ENCODE assay signal across 11 cellular contexts in the genomic region with DNA sequence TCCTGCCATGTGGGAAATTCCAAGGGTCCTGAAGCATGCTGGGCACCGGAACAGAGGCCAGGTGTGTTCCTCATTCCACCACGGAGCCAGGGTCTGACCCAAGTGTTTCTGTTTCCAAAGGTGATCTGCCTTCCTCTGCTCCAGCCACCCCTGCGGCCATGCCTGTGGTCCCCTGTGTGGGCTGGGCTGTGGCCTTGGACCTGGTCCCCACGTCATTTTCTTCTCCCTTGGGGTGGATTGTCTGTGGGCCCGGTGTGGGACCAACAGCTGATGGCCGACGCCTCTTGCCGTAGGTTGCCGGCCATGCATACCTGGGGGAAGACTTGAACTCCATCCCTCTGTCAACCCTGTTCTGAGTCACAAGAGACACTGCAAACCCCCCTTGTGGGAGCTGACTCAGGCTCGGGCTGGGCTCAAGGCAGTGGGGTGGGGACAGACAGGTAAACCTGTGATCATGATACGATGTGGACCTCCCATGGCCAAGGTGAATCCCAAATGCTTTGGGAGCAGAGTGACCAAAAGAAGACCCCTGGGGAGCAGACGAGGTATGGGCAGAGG. TPM values are rescaled to one million over a fixed set of nuclear protein-coding genes. Genes with fewer than 3 reads are reported as not detected.
A peak's percentile ranks its signal among the peaks of the same experiment; 100 is the strongest.
DNase-seq lines count a peak whose midpoint lies in the region; ATAC-seq and TF ChIP-seq lines count a peak whose summit lies in the region.
"Had no signal": no experiment of that assay in that cellular context is flagged by ENCODE, and none has a peak within 500 bp of the region (broad histone marks: within the 10 kb centered on the region; RNA-seq: fewer than 3 reads in every experiment).

No MANE protein-coding gene starts in this region.

- H3K79me2 ChIP-seq in PC-3 (ENCODE audit: low read length) (peaks cover 10% of the 10 kb centered on the region), smooth muscle cell (ENCODE audit: low read depth) (peaks cover 6% of the 10 kb centered on the region)

- peak overlapping the region; percentile 98 for H3K27ac ChIP-seq in PC-3 (ENCODE audit: low read length)
- peak overlapping the region; percentile 85 to 94 for H3K27ac ChIP-seq in right atrium auricular region
- peak overlapping the region; percentile 42 for H3K27ac ChIP-seq in smooth muscle cell (ENCODE audit: low read depth)
- no peak overlapping the region for H3K27ac ChIP-seq in brain microvascular endothelial cell
- H3K27ac ChIP-seq: right lobe of liver had no signal

- H4K20me1 ChIP-seq in PC-3 (ENCODE audit: low read length) (no peaks in the 10 kb centered on the region), smooth muscle cell (ENCODE audit: low read depth) (peaks cover 10% of the 10 kb centered on the region)

- POLR2A ChIA-PET in PC-3 (lab: Charles Lee; ENCODE audit: unreplicated experiment), result interaction anchor here (0.6 kb wide), 1 partner anchor 206 kb away, joined by 3 read pairs; no protein-coding TSS in a partner anchor

- ATAC-seq in GM18868 (IDR thresholded peaks at IDR 0.05; ENCODE audit: unreplicated experiment), result peak; percentile 23
- ATAC-seq in PC-3, result peak; percentile 15
- no peak for ATAC-seq in HG03159 (IDR thresholded peaks at IDR 0.05; ENCODE audit: unreplicated experiment)

- DNase-seq in PC-3 (peak; percentile 52), right atrium auricular region (ENCODE audit: low spot score) (no peak), smooth muscle cell (lab: John Stamatoyannopoulos, UW; ENCODE audit: unreplicated experiment) (no peak), HuH-7.5 (ENCODE audit: low spot score) (no peak), brain microvascular endothelial cell (no peak)
- DNase-seq: activated CD4-positive, alpha-beta T cell treated with anti-CD3 and anti-CD28 coated beads for 1 hour; cerebellar nuclear complex; NCI-H2227 treated with DMSO at 0.1 percent for 48 hours had no signal

- H3F3A ChIP-seq in PC-3 (ENCODE audit: low read length, unreplicated experiment) (no peaks in the 10 kb centered on the region), smooth muscle cell (ENCODE audit: low read depth) (peaks cover 12% of the 10 kb centered on the region)

- H2AFZ ChIP-seq in PC-3 (ENCODE audit: low read length), result no peak overlapping the region
- H2AFZ ChIP-seq in smooth muscle cell (ENCODE audit: low read depth), result no peak overlapping the region

- in situ Hi-C loops in brain microvascular endothelial cell (cut with HindIII; ENCODE audit: low pct_ligation_motif_present, low sequenced_read_pairs), result no loop called here

- BruUV-seq in PC-3 (replicated peaks; lab: Mats Ljungman, UMichigan), result no TSS peak

- peak overlapping the region; percentile 52; the same call in 1 of the 2 replicates for H3K4me3 ChIP-seq in PC-3 (ENCODE audit: low read length)
- no peak overlapping the region for H3K4me3 ChIP-seq in right atrium auricular region
- H3K4me3 ChIP-seq in smooth muscle cell, result no peak overlapping the region
- no peak overlapping the region for H3K4me3 ChIP-seq in brain microvascular endothelial cell (ENCODE audit: low read depth, low read length)
- H3K4me3 ChIP-seq: right lobe of liver had no signal

- peak overlapping the region; percentile 72 for H3K4me2 ChIP-seq in PC-3 (ENCODE audit: low read length)
- peak overlapping the region; percentile 22 for H3K4me2 ChIP-seq in smooth muscle cell

- H3K36me3 ChIP-seq in PC-3 (ENCODE audit: low read depth, low read length), result no peaks in the 10 kb centered on the region
- H3K36me3 ChIP-seq in right atrium auricular region, result no peaks in the 10 kb centered on the region
- H3K36me3 ChIP-seq in smooth muscle cell (ENCODE audit: low read depth), result no peaks in the 10 kb centered on the region
- no peaks in the 10 kb centered on the region for H3K36me3 ChIP-seq in brain microvascular endothelial cell (replicated peaks)
- H3K36me3 ChIP-seq: right lobe of liver had no signal

- CTCF ChIA-PET in PC-3 (lab: Charles Lee), result interaction anchor here (0.6 kb wide), 1 partner anchor 119 kb away, joined by 4 read pairs; no protein-coding TSS in a partner anchor

- H3K9me2 ChIP-seq in PC-3 (replicated peaks; ENCODE audit: low read length), result no peaks in the 10 kb centered on the region

- no peaks in the 10 kb centered on the region for H3K27me3 ChIP-seq in PC-3 (ENCODE audit: low read length)
- no peaks in the 10 kb centered on the region for H3K27me3 ChIP-seq in right atrium auricular region
- H3K27me3 ChIP-seq in smooth muscle cell (ENCODE audit: low read depth), result no peaks in the 10 kb centered on the region
- H3K27me3 ChIP-seq in brain microvascular endothelial cell (replicated peaks), result no peaks in the 10 kb centered on the region
- H3K27me3 ChIP-seq: right lobe of liver had no signal

- H3K9ac ChIP-seq in PC-3 (ENCODE audit: low read length) (peak overlapping the region; percentile 77), smooth muscle cell (ENCODE audit: low read depth) (no peak overlapping the region)

- TF ChIP-seq CTCF in PC-3 (conservative IDR thresholded peaks at IDR 0.05; ENCODE audit: low read depth, low read length) (no peak), right atrium auricular region (IDR thresholded peaks at IDR 0.05) (no peak), smooth muscle cell (IDR thresholded peaks at IDR 0.05; ENCODE audit: borderline replicate concordance, insufficient read depth, poor library complexity, severe bottlenecking) (no peak), brain microvascular endothelial cell (IDR thresholded peaks at IDR 0.05; ENCODE audit: low read depth, low read length, missing control alignments) (no peak)

- intact Hi-C loops in PC-3 (cut with micrococcal nuclease), result no loop called here

- 79% methylated on average over 12 of the region's 12 CpGs for WGBS in smooth muscle cell (ENCODE audit: low lambda C conversion rate)

- H3K9me3 ChIP-seq in PC-3 (ENCODE audit: low read length), result no peaks in the 10 kb centered on the region
- no peaks in the 10 kb centered on the region for H3K9me3 ChIP-seq in right atrium auricular region
- H3K9me3 ChIP-seq in smooth muscle cell (replicated peaks; ENCODE audit: low read depth), result no peaks in the 10 kb centered on the region
- H3K9me3 ChIP-seq: right lobe of liver had no signal

- peaks cover 39% of the 10 kb centered on the region for H3K4me1 ChIP-seq in PC-3 (ENCODE audit: insufficient read depth, low read length)
- peaks cover 0 to 83% of the 10 kb centered on the region in 2 donors for H3K4me1 ChIP-seq in right atrium auricular region
- peaks cover 17% of the 10 kb centered on the region for H3K4me1 ChIP-seq in smooth muscle cell (ENCODE audit: low read depth)

RNA-seq across cellular contexts. Expression of a gene that starts 35.0 kb away (rescaled TPM):
- total RNA-seq in PC-3 (2014; rRNA removed) (8.7 and 12.0 TPM in 2 replicates), right atrium auricular region (10 to 100 TPM; 31.8 to 48.6 TPM), smooth muscle cell (6.1 and 7.5 TPM in 2 replicates)
- 6.5 and 15.2 TPM in 2 replicates for polyA plus RNA-seq in smooth muscle cell
